Comparison of ENCODE assay signal across 12 cellular contexts in the genomic region with DNA sequence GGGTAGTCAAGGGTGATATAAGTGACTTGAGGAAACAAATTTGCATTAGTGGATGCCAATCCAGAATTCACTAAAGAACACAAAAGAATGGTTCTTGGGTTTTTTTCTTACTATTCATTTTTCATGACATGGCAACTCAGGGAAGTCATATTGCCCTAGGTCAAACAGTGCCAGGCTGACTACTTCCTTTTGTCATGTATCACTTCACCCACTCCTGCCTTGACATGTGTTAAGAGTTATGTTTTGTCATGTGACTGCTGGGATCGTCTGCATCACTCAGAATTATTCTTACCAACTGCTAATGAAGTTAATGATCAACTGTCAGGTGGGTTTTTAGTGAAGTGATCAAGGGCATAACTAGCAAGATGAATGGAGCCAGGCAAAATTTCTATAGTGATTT.
DNase-seq lines count a peak whose midpoint lies in the region; ATAC-seq and TF ChIP-seq lines count a peak whose summit lies in the region.
"Had no signal": no experiment of that assay in that cellular context is flagged by ENCODE, and none has a peak within 500 bp of the region (broad histone marks: within the 10 kb centered on the region; RNA-seq: fewer than 3 reads in every experiment).

No MANE protein-coding gene starts in this region.

- H4K8ac ChIP-seq in mesendoderm (ENCODE audit: low read depth, low read length), result no peak overlapping the region

- BruUV-seq in MCF 10A (replicated peaks; lab: Mats Ljungman, UMichigan), result TSS peak; percentile 72

- H3K4me1 ChIP-seq in breast epithelium, result no peaks in the 10 kb centered on the region
- peaks cover 6% of the 10 kb centered on the region for H3K4me1 ChIP-seq in fibroblast of lung (ENCODE audit: control insufficient read depth, extremely low read depth, insufficient read depth, low read length)
- H3K4me1 ChIP-seq in mesendoderm (ENCODE audit: control insufficient read depth, low read depth, low read length), result no peaks in the 10 kb centered on the region
- H3K4me1 ChIP-seq: BLaER1, Peyer's patch had no signal

- no peak overlapping the region for H3K23ac ChIP-seq in mesendoderm (ENCODE audit: low read length)

- no peaks in the 10 kb centered on the region for H3K9me3 Mint-ChIP-seq in MCF 10A (ENCODE audit: unreplicated experiment)

- H3K27me3 ChIP-seq in breast epithelium (no peaks in the 10 kb centered on the region), fibroblast of lung (ENCODE audit: control insufficient read depth, insufficient read depth, low read length) (no peaks in the 10 kb centered on the region), mesendoderm (ENCODE audit: insufficient read depth, low read length, poor library complexity) (no peaks in the 10 kb centered on the region)
- H3K27me3 ChIP-seq: BLaER1, Peyer's patch had no signal

- DNase-seq in MCF 10A (ENCODE audit: unreplicated experiment) (peak; percentile 13), breast epithelium (ENCODE audit: low spot score in 2 of 2) (no peak), RWPE1 (ENCODE audit: low spot score) (peak; percentile 5), fibroblast of lung (ENCODE audit: low read depth in 2 of 2) (no peak), mesendoderm (no peak), HuH-7.5 (ENCODE audit: low spot score) (no peak), NCI-H2107 (lab: John Stamatoyannopoulos, UW) (no peak)
- DNase-seq: kidney, NCI-H345, Peyer's patch had no signal

- H3K36me3 ChIP-seq in breast epithelium, result no peaks in the 10 kb centered on the region
- no peaks in the 10 kb centered on the region for H3K36me3 ChIP-seq in fibroblast of lung (ENCODE audit: control insufficient read depth, insufficient read depth, low read length)
- no peaks in the 10 kb centered on the region for H3K36me3 ChIP-seq in mesendoderm (ENCODE audit: control insufficient read depth, insufficient read depth, low read length)
- H3K36me3 ChIP-seq: Peyer's patch had no signal

- H3K27me3 Mint-ChIP-seq in MCF 10A (ENCODE audit: insufficient read depth, unreplicated experiment), result no peaks in the 10 kb centered on the region

- no peak overlapping the region for H2AFZ ChIP-seq in fibroblast of lung (ENCODE audit: low read length)

- TF ChIP-seq CTCF in MCF 10A (IDR thresholded peaks at IDR 0.05; ENCODE audit: unreplicated experiment) (no peak), breast epithelium (IDR thresholded peaks at IDR 0.05) (no peak), RWPE1 (conservative IDR thresholded peaks at IDR 0.05; ENCODE audit: low read depth) (no peak), fibroblast of lung (conservative IDR thresholded peaks at IDR 0.05 in 1 of 2, IDR thresholded peaks at IDR 0.05 in 1 of 2; ENCODE audit: low read depth in 1 of 2, low read length in 2 of 2) (no peak)

- peaks cover 19% of the 10 kb centered on the region for H3K36me3 Mint-ChIP-seq in MCF 10A (ENCODE audit: insufficient read depth, unreplicated experiment)

- no peak for TF ChIP-seq POLR2A in breast epithelium (IDR thresholded peaks at IDR 0.05)

- no peaks in the 10 kb centered on the region for H3K79me2 ChIP-seq in fibroblast of lung (ENCODE audit: control insufficient read depth, insufficient read depth, low read length)
- H3K79me2 ChIP-seq in mesendoderm (ENCODE audit: control insufficient read depth, insufficient read depth, low read length), result no peaks in the 10 kb centered on the region

- H3K18ac ChIP-seq in mesendoderm (ENCODE audit: low read length), result no peak overlapping the region

- H3K79me1 ChIP-seq in mesendoderm (ENCODE audit: low read length), result no peaks in the 10 kb centered on the region

- H3K27ac ChIP-seq in breast epithelium, result no peak overlapping the region
- no peak overlapping the region for H3K27ac ChIP-seq in RWPE1
- peak overlapping the region; percentile 90 for H3K27ac ChIP-seq in fibroblast of lung (ENCODE audit: insufficient read depth, low read length)
- H3K27ac ChIP-seq in mesendoderm (ENCODE audit: low read depth, low read length), result no peak overlapping the region
- H3K27ac ChIP-seq: BLaER1 had no signal

- H4K20me1 ChIP-seq in fibroblast of lung (ENCODE audit: control insufficient read depth, extremely low read depth, insufficient read depth, low read length), result no peaks in the 10 kb centered on the region
- H4K20me1 ChIP-seq: BLaER1 had no signal

- no peak for ATAC-seq in HG03469 (IDR thresholded peaks at IDR 0.05; ENCODE audit: unreplicated experiment)

- H4K5ac ChIP-seq in mesendoderm (ENCODE audit: low read length), result no peak overlapping the region

- no CpG with 5 or more reads among the region's 1 CpG for WGBS in mesendoderm (ENCODE audit: extremely low coverage, insufficient coverage, low lambda C conversion rate)

- POLR2A ChIA-PET in MCF 10A (lab: Yijun Ruan, JAX), result interaction anchor here (1.0 to 2.1 kb wide), 3 partner anchors 17 to 96 kb away, joined by 4 to 18 read pairs (median 5); partner anchors contain the start of gene PSMA6
- POLR2A ChIA-PET in RWPE1 (lab: Yijun Ruan, JAX; ENCODE audit: low non-redundant PET), result no interaction called here

- peak overlapping the region; percentile 82 for H3K27ac Mint-ChIP-seq in MCF 10A (ENCODE audit: low read depth, unreplicated experiment)

- no peak overlapping the region for H2BK5ac ChIP-seq in mesendoderm (ENCODE audit: low read length)

- CTCF ChIA-PET in MCF 10A (lab: Yijun Ruan, JAX), result no interaction called here
- CTCF ChIA-PET in RWPE1 (lab: Yijun Ruan, JAX), result interaction anchor here (0.8 kb wide), 1 partner anchor 1916 kb away, joined by 3 read pairs; no protein-coding TSS in a partner anchor

- H3K4me1 Mint-ChIP-seq in MCF 10A (ENCODE audit: insufficient read depth, unreplicated experiment), result peaks cover 17% of the 10 kb centered on the region

- no peak overlapping the region for H2BK120ac ChIP-seq in mesendoderm (ENCODE audit: low read depth, low read length)

- H3K4me3 ChIP-seq in breast epithelium (no peak overlapping the region), fibroblast of lung (replicated peaks in 1 of 4; ENCODE audit: control extremely low read depth in 1 of 4, insufficient read depth in 1 of 4, low read depth in 3 of 4, low read length in 4 of 4) (no peak overlapping the region), mesendoderm (ENCODE audit: low read length) (no peak overlapping the region)
- H3K4me3 ChIP-seq: BLaER1, Peyer's patch had no signal

- H2AK5ac ChIP-seq in mesendoderm (ENCODE audit: low read length), result no peak overlapping the region

- H2BK15ac ChIP-seq in mesendoderm (replicated peaks; ENCODE audit: low read depth), result no peak overlapping the region

- H3K56ac ChIP-seq in mesendoderm (ENCODE audit: low read length), result no peak overlapping the region

- H3K4me3 Mint-ChIP-seq in MCF 10A (ENCODE audit: unreplicated experiment), result no peak overlapping the region

- H3K4ac ChIP-seq in mesendoderm (ENCODE audit: low read depth, low read length), result no peak overlapping the region

- H3K4me2 ChIP-seq in fibroblast of lung (ENCODE audit: extremely low read depth, insufficient read depth, low read length) (peak overlapping the region; percentile 15), mesendoderm (ENCODE audit: low read length) (no peak overlapping the region)
- H3K4me2 ChIP-seq: BLaER1 had no signal

- H3K9ac ChIP-seq in fibroblast of lung (ENCODE audit: insufficient read depth, low read length) (no peak overlapping the region), mesendoderm (ENCODE audit: low read length) (no peak overlapping the region)
- H3K9ac ChIP-seq: BLaER1 had no signal

- intact Hi-C loops in MCF 10A (cut with micrococcal nuclease), result no loop called here
- intact Hi-C loops in breast epithelium (cut with DNase I; ENCODE audit: low total_unique reads), result no loop called here

- H3K9me3 ChIP-seq in breast epithelium (no peaks in the 10 kb centered on the region), fibroblast of lung (ENCODE audit: control insufficient read depth, insufficient read depth, low read depth, low read length) (no peaks in the 10 kb centered on the region)
- H3K9me3 ChIP-seq: BLaER1, Peyer's patch had no signal

Comparison
In these comparisons a context has a peak if more than half of its experiments do, and no peak if none do; other contexts are left out.
1. DNase-seq: peak in MCF 10A (single experiment) and RWPE1 (single experiment); none in breast epithelium (0 of 2), fibroblast of lung (0 of 2), mesendoderm (single experiment), HuH-7.5 (single experiment) and NCI-H2107 (single experiment).